Comparison of ENCODE assay signal across 15 cellular contexts in genomic region chrX:16903274-16904019, GRCh38. TPM values are rescaled to one million over a fixed set of nuclear protein-coding genes. Genes with fewer than 3 reads are reported as not detected.
DNase-seq lines count a peak whose midpoint lies in the region; ATAC-seq, FAIRE-seq and TF ChIP-seq lines count a peak whose summit lies in the region.
"Had no signal": no experiment of that assay in that cellular context is flagged by ENCODE, and none has a peak within 500 bp of the region (broad histone marks: within the 10 kb centered on the region; RNA-seq: fewer than 3 reads in every experiment).

No MANE protein-coding gene starts in this region.

- H3K9me3 ChIP-seq in GM12878 (replicated peaks; ENCODE audit: control insufficient read depth, insufficient read depth, low read length): no peaks in the 10 kb centered on the region; the same call in 2 of the 3 replicates
- H3K9me3 ChIP-seq in upper lobe of left lung: no peaks in the 10 kb centered on the region

- H3K79me2 ChIP-seq in GM12878 (ENCODE audit: control insufficient read depth, insufficient read depth, low read length): no peaks in the 10 kb centered on the region

- no peak overlapping the region for H3K4me3 ChIP-seq in GM12878
- no peak overlapping the region for H3K4me3 ChIP-seq in upper lobe of left lung

- TF ChIP-seq RAD21 in GM12878 (IDR thresholded peaks at IDR 0.05; ENCODE audit: insufficient read depth, low read depth, low read length): no peak

- H3K4me1 ChIP-seq in GM12878 (ENCODE audit: control insufficient read depth, insufficient read depth, low read length) (peaks cover 8% of the 10 kb centered on the region), upper lobe of left lung (no peaks in the 10 kb centered on the region)

- TF ChIP-seq POLR2A in GM12878 (IDR thresholded peaks at IDR 0.05; ENCODE audit: low read depth, low read length) (no peak), upper lobe of left lung (IDR thresholded peaks at IDR 0.05) (no peak)

- FAIRE-seq in GM12878 (lab: Jason Lieb, UNC): no peak
- FAIRE-seq: endometrium had no signal

- H3K9ac ChIP-seq in GM12878 (ENCODE audit: control insufficient read depth, insufficient read depth, low read length): peak overlapping the region; percentile 22; the same call in 1 of the 2 replicates

- peak overlapping the region; percentile 74 for H3K27ac ChIP-seq in GM12878 (ENCODE audit: control insufficient read depth, insufficient read depth)
- no peak overlapping the region for H3K27ac ChIP-seq in upper lobe of left lung

- H4K20me1 ChIP-seq in GM12878 (ENCODE audit: control insufficient read depth, insufficient read depth): no peaks in the 10 kb centered on the region

- peak; percentile 30 to 36; a peak in 1 of 4 replicates for TF ChIP-seq EP300 in GM12878 (IDR thresholded peaks at IDR 0.05; ENCODE audit: borderline replicate concordance in 1 of 2, control insufficient read depth in 1 of 2, low read depth in 2 of 2, low read length in 2 of 2)
- no peak for TF ChIP-seq EP300 in upper lobe of left lung (IDR thresholded peaks at IDR 0.05)

- peak overlapping the region; percentile 44; the same call in 1 of the 2 replicates for H3K4me2 ChIP-seq in GM12878 (ENCODE audit: control insufficient read depth, insufficient read depth)

- no peaks in the 10 kb centered on the region for H3K36me3 ChIP-seq in GM12878 (ENCODE audit: control insufficient read depth in 2 of 2, insufficient read depth in 2 of 2, low read length in 1 of 2)
- no peaks in the 10 kb centered on the region for H3K36me3 ChIP-seq in upper lobe of left lung

- RAD21 ChIA-PET in GM12878 (lab: Charles Lee; ENCODE audit: unreplicated experiment): interaction anchor here (0.6 to 2.8 kb wide), 8 partner anchors 9 to 384 kb away, joined by 3 to 20 read pairs (median 4); no protein-coding TSS in a partner anchor

- no peak for TF ChIP-seq CTCF in GM12878 (IDR thresholded peaks at IDR 0.05 in 2 of 3, conservative IDR thresholded peaks at IDR 0.05 in 1 of 3; ENCODE audit: control insufficient read depth in 2 of 3, extremely low read depth in 1 of 3, insufficient read depth in 1 of 3, low read depth in 3 of 3, low read length in 3 of 3)
- TF ChIP-seq CTCF in upper lobe of left lung (IDR thresholded peaks at IDR 0.05): no peak

- ATAC-seq in GM18511 (IDR thresholded peaks at IDR 0.05; ENCODE audit: unreplicated experiment) (peak; percentile 78), GM21576 (IDR thresholded peaks at IDR 0.05; ENCODE audit: unreplicated experiment) (peak; percentile 83), GM12878 (peak; percentile 84), upper lobe of left lung (ENCODE audit: low FRiP score in 2 of 2) (no peak), GM18861 (IDR thresholded peaks at IDR 0.05; ENCODE audit: unreplicated experiment) (no peak)
- ATAC-seq: activated CD8-positive, alpha-beta T cell treated with anti-CD3 and anti-CD28 coated beads for 36 hours; naive thymus-derived CD4-positive, alpha-beta T cell; stimulated activated naive CD8-positive, alpha-beta T cell treated with anti-CD3 and anti-CD28 coated beads, Interleukin-15, Interleukin-2, amounts not matched to agents 100 U/mL and 50 U/mL, for 24 hours had no signal

- DNase-seq in KG1 (lab: John Stamatoyannopoulos, UW): peak; percentile 3
- peak; percentile 15 for DNase-seq in GM12878 (ENCODE audit: low read depth, low spot score)
- DNase-seq in upper lobe of left lung: no peak
- DNase-seq in mucosa of gallbladder (ENCODE audit: low spot score): no peak
- no peak for DNase-seq in NK-92 treated with Interleukin-12 subunit alpha and Interleukin-12 subunit beta, amount 100 ng/mL, for 24 hours (lab: John Stamatoyannopoulos, UW)
- DNase-seq: activated CD8-positive, alpha-beta T cell treated with anti-CD3 and anti-CD28 coated beads for 36 hours; activated naive CD4-positive, alpha-beta T cell treated with anti-CD3 and anti-CD28 coated beads, Interleukin-2, amount 10 ng/mL, durations not matched to agents 7 days and 5 days; HFFc6; naive thymus-derived CD4-positive, alpha-beta T cell; stimulated activated CD4-positive, alpha-beta T cell treated with anti-CD3 and anti-CD28 coated beads, Interleukin-4, amount 100 ng/mL, for 4 hours; stimulated activated naive CD8-positive, alpha-beta T cell treated with anti-CD3 and anti-CD28 coated beads, Interleukin-15, Interleukin-2, amounts not matched to agents 100 U/mL and 50 U/mL, for 24 hours had no signal

- SMC1A ChIA-PET in GM12878 (lab: Charles Lee; ENCODE audit: uncharacterized antibody, unreplicated experiment): interaction anchor here (0.6 to 2.0 kb wide), 9 partner anchors 9 to 148 kb away, joined by 3 to 9 read pairs (median 5); no protein-coding TSS in a partner anchor

- 44% methylated on average over 8 of the region's 8 CpGs for WGBS in GM12878 (ENCODE audit: insufficient coverage, insufficient replicate concordance, low lambda C conversion rate, missing lambda C conversion rate)
- 79 to 80% methylated on average over 8 of the region's 8 CpGs for WGBS in upper lobe of left lung, 2 donors

- intact Hi-C loops in GM12878 (cut with micrococcal nuclease; ENCODE audit: unreplicated experiment): no loop called here

- POLR2A ChIA-PET in GM12878 (lab: Charles Lee): interaction anchor here (0.6 to 1.4 kb wide), 6 partner anchors 17 to 190 kb away, joined by 3 to 6 read pairs (median 4); no protein-coding TSS in a partner anchor

- H2AFZ ChIP-seq in GM12878 (ENCODE audit: control insufficient read depth, low read depth, low read length): no peak overlapping the region

- no TSS peak for BruUV-seq in GM12878 (replicated peaks; lab: Mats Ljungman, UMichigan)

- H3K27me3 ChIP-seq in GM12878 (replicated peaks in 1 of 2; ENCODE audit: control insufficient read depth in 2 of 2, insufficient read depth in 2 of 2, low read length in 1 of 2) (no peaks in the 10 kb centered on the region), upper lobe of left lung (no peaks in the 10 kb centered on the region)

- CTCF ChIA-PET in GM12878 (lab: Yijun Ruan, JAX): interaction anchor here (0.6 to 4.8 kb wide), 13 partner anchors 9 to 180 kb away, joined by 3 to 40 read pairs (median 4); no protein-coding TSS in a partner anchor

- in situ Hi-C loops in GM12878 (cut with MboI): no loop called here

TF ChIP-seq in GM12878, 131 proteins besides CTCF, POLR2A, EP300 and RAD21 (continues in another document):
- TF ChIP-seq MLLT1 (IDR thresholded peaks at IDR 0.05) (no peak), NBN (IDR thresholded peaks at IDR 0.05) (0 out of 2 replicates have a peak, but pooled peaks have one; percentile 33), RELA (IDR thresholded peaks at IDR 0.05; ENCODE audit: borderline replicate concordance, partially characterized antibody) (no peak), FOXM1 (IDR thresholded peaks at IDR 0.05; ENCODE audit: low read depth, low read length) (no peak)

RNA-seq across cellular contexts. Expression of gene RBBP7, which starts 33.3 kb away (rescaled TPM):
- 58.3 and 60.8 TPM in 2 replicates for total RNA-seq in GM12878 (2013; cell fraction: nucleolus; rRNA removed)
- total RNA-seq in GM12878 (2014; rRNA removed): 185 and 195 TPM in 2 replicates
- 220 and 226 TPM in 2 replicates for total RNA-seq in GM12878 (2014; rRNA removed; fragmentation: Illumina TruSeq; extraction: Trizol)
- total RNA-seq in GM12878 (2021): 151 and 167 TPM in 2 replicates
- polyA plus RNA-seq in GM12878 (2011; ENCODE audit: low read depth): 94.1 TPM
- 274 and 374 TPM in 2 replicates for polyA plus RNA-seq in GM12878 (2011; rRNA removed)
- 206 and 245 TPM in 2 replicates for polyA plus RNA-seq in GM12878 (2011; cell fraction: cytosol; rRNA removed)
- polyA plus RNA-seq in GM12878 (2011; cell fraction: nucleus; rRNA removed): 201 and 203 TPM in 2 replicates
- polyA plus RNA-seq in GM12878 (2012): 111 and 128 TPM in 2 replicates
- polyA plus RNA-seq in GM12878 (2014; fragmentation: Illumina TruSeq; extraction: Trizol): 203 and 272 TPM in 2 replicates
- polyA plus RNA-seq in GM12878 (2014; fragmentation: Nextera tagmentation; extraction: Ambion mirVana): 100 to 1,000 TPM in 1 of 2 experiments, 10 to 100 TPM in 1; 95.3 to 155 TPM
- 149 and 170 TPM in 2 replicates for polyA plus RNA-seq in GM12878 (2014; rRNA removed)
- 100 to 1,000 TPM; 244 to 277 TPM for polyA plus RNA-seq in GM12878 (2016; fragmentation: Nextera tagmentation; extraction: Ambion mirVana)
- polyA minus RNA-seq in GM12878 (2011; rRNA and poly(A)+ RNA removed): 191 and 251 TPM in 2 replicates
- polyA minus RNA-seq in GM12878 (2011; cell fraction: cytosol; rRNA and poly(A)+ RNA removed): 66.4 and 73.4 TPM in 2 replicates
- 31.8 and 55.2 TPM in 2 replicates for polyA minus RNA-seq in GM12878 (2011; cell fraction: nucleus; rRNA and poly(A)+ RNA removed)
- 10 to 100 TPM; 59.1 to 73.3 (median 63.7) TPM for total RNA-seq in upper lobe of left lung
- 88.2 TPM for total RNA-seq in mucosa of gallbladder

RNA-seq across cellular contexts. Expression of gene REPS2, which starts 43.0 kb away (rescaled TPM):
- total RNA-seq in GM12878 (2013; cell fraction: nucleolus; rRNA removed): 0.29 and 0.42 TPM in 2 replicates
- total RNA-seq in GM12878 (2014; rRNA removed) (5.4 and 6.6 TPM in 2 replicates), GM12878 (2014; rRNA removed; fragmentation: Illumina TruSeq; extraction: Trizol) (4.1 and 4.3 TPM in 2 replicates), GM12878 (2021) (5.7 and 6.6 TPM in 2 replicates), upper lobe of left lung (10 to 100 TPM; 17.0 to 47.0 (median 29.4) TPM), mucosa of gallbladder (17.9 TPM)
- 0.20 TPM for polyA plus RNA-seq in GM12878 (2011; ENCODE audit: low read depth)
- polyA plus RNA-seq in GM12878 (2011; rRNA removed) (3.2 and 3.5 TPM in 2 replicates), GM12878 (2014; fragmentation: Illumina TruSeq; extraction: Trizol) (3.5 and 3.8 TPM in 2 replicates), GM12878 (2014; fragmentation: Nextera tagmentation; extraction: Ambion mirVana) (1 to 10 TPM; 3.6 to 6.8 TPM), GM12878 (2014; rRNA removed) (3.2 and 4.2 TPM in 2 replicates), GM12878 (2016; fragmentation: Nextera tagmentation; extraction: Ambion mirVana) (1 to 10 TPM; 2.1 to 2.3 TPM)
- 1.6 and 2.1 TPM in 2 replicates for polyA plus RNA-seq in GM12878 (2011; cell fraction: cytosol; rRNA removed)
- polyA plus RNA-seq in GM12878 (2011; cell fraction: nucleus; rRNA removed): 1.2 and 1.8 TPM in 2 replicates
- polyA plus RNA-seq in GM12878 (2012): 0.04 and 0.16 TPM in 2 replicates
- 3.4 and 4.0 TPM in 2 replicates for polyA minus RNA-seq in GM12878 (2011; rRNA and poly(A)+ RNA removed)
- polyA minus RNA-seq in GM12878 (2011; cell fraction: cytosol; rRNA and poly(A)+ RNA removed): 0.94 and 2.3 TPM in 2 replicates
- polyA minus RNA-seq in GM12878 (2011; cell fraction: nucleus; rRNA and poly(A)+ RNA removed): 2.2 and 2.4 TPM in 2 replicates
- total RNA-seq: activated CD8-positive, alpha-beta T cell treated with anti-CD3 and anti-CD28 coated beads for 36 hours had no signal

Comparison
In these comparisons a context has a peak if more than half of its experiments do, and no peak if none do; other contexts are left out.
1. ATAC-seq: peak in GM18511 (single experiment), GM21576 (single experiment) and GM12878 (single experiment); none in upper lobe of left lung (0 of 2) and GM18861 (single experiment).
2. DNase-seq: peak in KG1 (single experiment) and GM12878 (single experiment); none in upper lobe of left lung (0 of 2), mucosa of gallbladder (single experiment) and NK-92 treated with Interleukin-12 subunit alpha and Interleukin-12 subunit beta, amount 100 ng/mL, for 24 hours (single experiment).